ENCODE assay signal across 12 cellular contexts in genomic region chr9:113361304-113362018, GRCh38. TPM values are rescaled to one million over a fixed set of nuclear protein-coding genes. Genes with fewer than 3 reads are reported as not detected.
A peak's percentile ranks its signal among the peaks of the same experiment; 100 is the strongest.
DNase-seq lines count a peak whose midpoint lies in the region; ATAC-seq and TF ChIP-seq lines count a peak whose summit lies in the region.
"Had no signal": no experiment of that assay in that cellular context is flagged by ENCODE, and none has a peak within 500 bp of the region (broad histone marks: within the 10 kb centered on the region; RNA-seq: fewer than 3 reads in every experiment).

No MANE protein-coding gene starts in this region.

- peak; percentile 97 for ATAC-seq in activated T-helper 17 cell treated with anti-CD3 and anti-CD28 coated beads, Interleukin-2, amount 50 U/mL, for 72 hours (replicated peaks)
- no peak for ATAC-seq in gastrocnemius medialis
- ATAC-seq: natural killer cell had no signal

- H3K27me3 Mint-ChIP-seq in activated T-helper 17 cell treated with anti-CD3 and anti-CD28 coated beads, Interleukin-2, amount 50 U/mL, for 72 hours = peaks cover 6% of the 10 kb centered on the region

- peak; percentile 15 for DNase-seq in AG09319 (ENCODE audit: extremely low read depth, low read depth)
- peak; percentile 30 for DNase-seq in EL
- peak; percentile 61 for DNase-seq in iris pigment epithelial cell (ENCODE audit: low read depth)
- DNase-seq in prostate gland (ENCODE audit: low spot score) = no peak
- no peak for DNase-seq in gastrocnemius medialis
- no peak for DNase-seq in esophagus muscularis mucosa (ENCODE audit: extremely low spot score)
- DNase-seq: amniotic stem cell, natural killer cell, NCI-H2081 treated with DMSO at 0.1 percent for 48 hours had no signal

- H3K9me3 Mint-ChIP-seq in activated T-helper 17 cell treated with anti-CD3 and anti-CD28 coated beads, Interleukin-2, amount 50 U/mL, for 72 hours = no peaks in the 10 kb centered on the region
- H3K9me3 Mint-ChIP-seq: natural killer cell had no signal

- peak overlapping the region; percentile 85 for H3K27ac Mint-ChIP-seq in activated T-helper 17 cell treated with anti-CD3 and anti-CD28 coated beads, Interleukin-2, amount 50 U/mL, for 72 hours

- H3K27me3 ChIP-seq in prostate gland (replicated peaks; ENCODE audit: insufficient read depth) = no peaks in the 10 kb centered on the region
- no peaks in the 10 kb centered on the region for H3K27me3 ChIP-seq in gastrocnemius medialis
- peaks cover 0 to 3% (median 0%) of the 10 kb centered on the region in 4 donors for H3K27me3 ChIP-seq in esophagus muscularis mucosa

- TF ChIP-seq CTCF in AG09319 (IDR thresholded peaks at IDR 0.05; ENCODE audit: low read depth, low read length) = no peak
- no peak for TF ChIP-seq CTCF in prostate gland (IDR thresholded peaks at IDR 0.05)
- TF ChIP-seq CTCF in gastrocnemius medialis (IDR thresholded peaks at IDR 0.05 in 4 of 5, conservative IDR thresholded peaks at IDR 0.05 in 1 of 5) = no peak
- TF ChIP-seq CTCF in esophagus muscularis mucosa (IDR thresholded peaks at IDR 0.05) = no peak

- intact Hi-C loops in prostate gland (cut with DNase I) = no loop called here
- intact Hi-C loops in gastrocnemius medialis (cut with DNase I; ENCODE audit: low total_unique reads) = no loop called here
- intact Hi-C loops in esophagus muscularis mucosa (cut with DNase I) = no loop called here

- in situ Hi-C loops in gastrocnemius medialis (cut with MboI; ENCODE audit: low sequenced_read_pairs in 4 of 4) = no loop called here

- H3K4me1 Mint-ChIP-seq in activated T-helper 17 cell treated with anti-CD3 and anti-CD28 coated beads, Interleukin-2, amount 50 U/mL, for 72 hours = peaks cover 18% of the 10 kb centered on the region
- H3K4me1 Mint-ChIP-seq: natural killer cell had no signal

- H3K9me3 ChIP-seq in prostate gland = no peaks in the 10 kb centered on the region
- no peaks in the 10 kb centered on the region for H3K9me3 ChIP-seq in gastrocnemius medialis
- H3K9me3 ChIP-seq in esophagus muscularis mucosa = no peaks in the 10 kb centered on the region

- WGBS in prostate gland = 32% methylated on average over 7 of the region's 7 CpGs
- 49% methylated on average over 7 of the region's 7 CpGs for WGBS in esophagus muscularis mucosa

- H3K36me3 ChIP-seq in prostate gland = no peaks in the 10 kb centered on the region
- H3K36me3 ChIP-seq in gastrocnemius medialis = no peaks in the 10 kb centered on the region
- no peaks in the 10 kb centered on the region for H3K36me3 ChIP-seq in esophagus muscularis mucosa

- TF ChIP-seq POLR2A in prostate gland (IDR thresholded peaks at IDR 0.05) (no peak), gastrocnemius medialis (IDR thresholded peaks at IDR 0.05) (no peak), esophagus muscularis mucosa (IDR thresholded peaks at IDR 0.05; ENCODE audit: low read depth) (no peak)

- H3K4me1 ChIP-seq in prostate gland (replicated peaks) (no peaks in the 10 kb centered on the region), gastrocnemius medialis (no peaks in the 10 kb centered on the region), esophagus muscularis mucosa (no peaks in the 10 kb centered on the region)

- peak overlapping the region; percentile 54 for H3K4me3 Mint-ChIP-seq in activated T-helper 17 cell treated with anti-CD3 and anti-CD28 coated beads, Interleukin-2, amount 50 U/mL, for 72 hours
- H3K4me3 Mint-ChIP-seq: natural killer cell had no signal

- no peak overlapping the region for H3K27ac ChIP-seq in prostate gland
- H3K27ac ChIP-seq in gastrocnemius medialis = no peak overlapping the region
- H3K27ac ChIP-seq in esophagus muscularis mucosa (replicated peaks in 1 of 4) = no peak overlapping the region
- H3K27ac ChIP-seq: VCaP had no signal

- H3K4me3 ChIP-seq in prostate gland (no peak overlapping the region), gastrocnemius medialis (no peak overlapping the region), esophagus muscularis mucosa (no peak overlapping the region)

- TF ChIP-seq EP300 in esophagus muscularis mucosa (IDR thresholded peaks at IDR 0.05) = no peak

- H3K36me3 Mint-ChIP-seq in activated T-helper 17 cell treated with anti-CD3 and anti-CD28 coated beads, Interleukin-2, amount 50 U/mL, for 72 hours (ENCODE audit: low read depth) = peaks cover 18% of the 10 kb centered on the region
- H3K36me3 Mint-ChIP-seq: natural killer cell had no signal

RNA-seq across cellular contexts. Expression of gene BSPRY, which starts 12.1 kb away (rescaled TPM):
- 10 to 100 TPM in 1 of 2 donors, 1 to 10 TPM in 1; 3.2 to 25.9 TPM for total RNA-seq in activated T-helper 17 cell treated with anti-CD3 and anti-CD28 coated beads, Interleukin-2, amount 50 U/mL, for 72 hours
- total RNA-seq in prostate gland = 10 to 100 TPM in 1 of 2 donors, 1 to 10 TPM in 1; 8.4 to 21.8 TPM
- total RNA-seq in gastrocnemius medialis = under 1 TPM in 1 of 4 donors, not detected in 3; 0.12 TPM
- total RNA-seq in esophagus muscularis mucosa = under 1 TPM; 0.52 to 0.99 (median 0.70) TPM
- total RNA-seq: RPMI7951 had no signal

RNA-seq across cellular contexts. Expression of gene HDHD3, which starts 15.3 kb away (rescaled TPM):
- total RNA-seq in activated T-helper 17 cell treated with anti-CD3 and anti-CD28 coated beads, Interleukin-2, amount 50 U/mL, for 72 hours = 10 to 100 TPM; 15.2 to 19.4 TPM
- 10 to 100 TPM; 52.2 to 72.1 TPM for total RNA-seq in prostate gland
- 10 to 100 TPM; 10.3 to 16.2 (median 14.1) TPM for total RNA-seq in gastrocnemius medialis
- total RNA-seq in esophagus muscularis mucosa = 10 to 100 TPM in 3 of 4 donors, 1 to 10 TPM in 1; 9.1 to 30.2 (median 22.8) TPM

RNA-seq across cellular contexts. Expression of gene WDR31, which starts 21.4 kb away (rescaled TPM):
- 1 to 10 TPM; 1.6 to 2.2 TPM for total RNA-seq in activated T-helper 17 cell treated with anti-CD3 and anti-CD28 coated beads, Interleukin-2, amount 50 U/mL, for 72 hours
- total RNA-seq in prostate gland (1 to 10 TPM; 5.1 to 6.4 TPM), gastrocnemius medialis (1 to 10 TPM in 1 of 4 donors, under 1 TPM in 2, not detected in 1; 0.29 to 1.1 (median 0.36) TPM), esophagus muscularis mucosa (1 to 10 TPM; 1.3 to 2.8 (median 2.1) TPM)

RNA-seq across cellular contexts. Expression of gene ALAD, which starts 39.6 kb away (rescaled TPM):
- 10 to 100 TPM; 24.8 to 30.5 TPM for total RNA-seq in activated T-helper 17 cell treated with anti-CD3 and anti-CD28 coated beads, Interleukin-2, amount 50 U/mL, for 72 hours
- total RNA-seq in prostate gland (100 to 1,000 TPM in 1 of 2 donors, 10 to 100 TPM in 1; 59.8 to 103 TPM), gastrocnemius medialis (10 to 100 TPM in 2 of 4 donors, 1 to 10 TPM in 2; 8.9 to 16.2 (median 12.3) TPM), esophagus muscularis mucosa (10 to 100 TPM; 18.2 to 31.1 (median 28.6) TPM)

RNA-seq across cellular contexts. Expression of gene POLE3, which starts 49.0 kb away (rescaled TPM):
- total RNA-seq in activated T-helper 17 cell treated with anti-CD3 and anti-CD28 coated beads, Interleukin-2, amount 50 U/mL, for 72 hours = 10 to 100 TPM; 35.5 to 85.2 TPM
- total RNA-seq in prostate gland = 10 to 100 TPM; 42.7 to 61.9 TPM
- 10 to 100 TPM; 42.9 to 66.4 (median 57.8) TPM for total RNA-seq in gastrocnemius medialis
- 10 to 100 TPM; 25.7 to 42.6 (median 32.8) TPM for total RNA-seq in esophagus muscularis mucosa

Comparison
In these comparisons a context has a peak if more than half of its experiments do, and no peak if none do; other contexts are left out.
1. DNase-seq: peak in AG09319 (single experiment), EL (single experiment) and iris pigment epithelial cell (single experiment); none in prostate gland (single experiment), gastrocnemius medialis (0 of 2) and esophagus muscularis mucosa (single experiment).